8 cellular contexts compared by ENCODE assay signal in the genomic region with DNA sequence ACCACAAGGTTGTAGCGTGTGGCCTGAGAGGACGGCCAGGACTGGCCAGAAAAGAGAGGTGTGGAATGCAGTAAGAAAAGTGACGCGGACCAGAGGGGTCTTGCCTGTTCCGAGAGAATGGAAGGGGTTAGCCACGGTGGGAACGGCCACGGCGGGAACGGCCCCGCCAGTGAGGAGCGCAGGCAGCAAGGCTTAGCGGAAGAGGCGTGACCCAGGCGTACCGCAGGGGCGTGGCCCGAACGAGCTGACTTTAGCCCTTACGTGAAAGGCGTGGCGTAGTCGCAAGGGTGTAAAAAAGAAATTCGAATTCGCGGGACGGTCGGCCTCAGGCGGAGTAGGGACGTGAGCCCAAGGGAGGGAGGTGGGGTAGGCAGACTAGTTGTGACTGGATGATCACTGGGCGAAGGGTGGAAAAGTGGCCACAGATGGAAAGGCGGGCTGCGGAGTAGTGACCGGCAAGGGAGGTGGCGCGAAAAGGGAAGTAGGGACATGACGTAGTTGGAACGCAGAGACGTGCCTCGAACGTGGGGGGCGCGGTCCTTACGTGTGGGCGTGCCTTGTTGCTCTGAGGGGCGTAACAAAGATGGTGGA. TPM values are rescaled to one million over a fixed set of nuclear protein-coding genes. Genes with fewer than 3 reads are reported as not detected.
DNase-seq lines count a peak whose midpoint lies in the region; ATAC-seq and TF ChIP-seq lines count a peak whose summit lies in the region.

No MANE protein-coding gene starts in this region.

- WGBS in right cardiac atrium: under 1% methylated on average over 46 of the region's 46 CpGs

- intact Hi-C loops in right cardiac atrium (cut with DNase I): no loop called here
- intact Hi-C loops in uterus (cut with DNase I; ENCODE audit: low total_unique reads): no loop called here

- ATAC-seq in HG02870 (IDR thresholded peaks at IDR 0.05; ENCODE audit: unreplicated experiment) (peak; percentile 80), right cardiac atrium (peak; percentile 97)

- TF ChIP-seq POLR2A in GM15510 (IDR thresholded peaks at IDR 0.05; ENCODE audit: borderline replicate concordance, extremely low read depth, insufficient read length) (peak; percentile 65), uterus (IDR thresholded peaks at IDR 0.05) (peak; percentile 50 to 81)

- H3K27me3 ChIP-seq in right cardiac atrium (ENCODE audit: control insufficient read depth, insufficient read depth): no peaks in the 10 kb centered on the region
- no peaks in the 10 kb centered on the region for H3K27me3 ChIP-seq in uterus

- no peaks in the 10 kb centered on the region for H3K36me3 ChIP-seq in uterus

- TF ChIP-seq CTCF in uterus (IDR thresholded peaks at IDR 0.05): peak in 1 of 4 experiments; percentile 9

- H3K27ac ChIP-seq in angular gyrus (ENCODE audit: low read depth, low read length) (peak overlapping the region; percentile 100), right cardiac atrium (ENCODE audit: low read length) (peak overlapping the region; percentile 97), uterus (peak overlapping the region; percentile 98 to 99)

- no peaks in the 10 kb centered on the region for H3K4me1 ChIP-seq in right cardiac atrium (ENCODE audit: control insufficient read depth, insufficient read depth, low read length)
- peaks cover 6 to 10% of the 10 kb centered on the region in 2 donors for H3K4me1 ChIP-seq in uterus

- H3K9me3 ChIP-seq in right cardiac atrium (ENCODE audit: control insufficient read depth, low read length) (no peaks in the 10 kb centered on the region), uterus (no peaks in the 10 kb centered on the region)

- DNase-seq in NCI-H146 (lab: John Stamatoyannopoulos, UW): peak; percentile 91
- peak; percentile 87 for DNase-seq in T follicular helper cell (ENCODE audit: low read depth)
- peak; percentile 89 to 98 (median 93) for DNase-seq in right cardiac atrium
- peak; percentile 88 for DNase-seq in pulmonary artery endothelial cell (ENCODE audit: low read depth, low spot score)
- peak; percentile 92 to 95 for DNase-seq in uterus

- peak overlapping the region; percentile 51 for H3K4me3 ChIP-seq in right cardiac atrium (ENCODE audit: low read length)
- H3K4me3 ChIP-seq in uterus: peak overlapping the region; percentile 71 to 85

RNA-seq across cellular contexts. Expression of a gene that starts 10.4 kb away (rescaled TPM):
- total RNA-seq in right cardiac atrium: under 1 TPM in 3 of 4 donors, not detected in 1; 0.29 to 0.97 (median 0.36) TPM
- polyA plus RNA-seq in right cardiac atrium: 1.1 TPM
- total RNA-seq in pulmonary artery endothelial cell: not detected in 2 replicates
- 1 to 10 TPM in 1 of 4 donors, under 1 TPM in 1, not detected in 2; 0.90 to 1.1 TPM for total RNA-seq in uterus

Comparison
In these comparisons a context has a peak if more than half of its experiments do, and no peak if none do; other contexts are left out.
1. Peak in every context shown above with its lines: DNase-seq, ATAC-seq, H3K4me3 ChIP-seq and H3K27ac ChIP-seq.